ENCODE assay signal across 20 cellular contexts in the genomic region with DNA sequence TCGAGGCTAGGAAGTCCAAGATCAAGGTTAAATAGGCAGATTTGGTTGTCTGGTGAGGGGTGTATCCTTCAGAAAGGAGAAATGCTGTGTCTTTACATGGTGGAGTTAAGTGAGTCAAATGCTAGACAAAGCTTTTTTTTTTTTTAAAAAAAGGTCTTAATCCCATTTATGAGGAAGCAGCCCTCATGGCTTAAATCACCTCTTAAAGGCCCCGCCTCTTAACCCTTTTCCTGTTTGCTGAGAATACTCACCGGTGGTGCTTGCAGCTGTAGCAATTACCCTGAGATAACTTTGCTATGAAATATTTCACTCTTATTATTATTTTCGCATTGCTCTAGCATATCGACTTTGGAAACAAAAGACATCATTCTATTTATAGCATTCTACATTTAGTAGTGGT. TPM values are rescaled to one million over a fixed set of nuclear protein-coding genes. Genes with fewer than 3 reads are reported as not detected.
A peak's percentile ranks its signal among the peaks of the same experiment; 100 is the strongest.
DNase-seq lines count a peak whose midpoint lies in the region; ATAC-seq, FAIRE-seq and TF ChIP-seq lines count a peak whose summit lies in the region.
"Had no signal": no experiment of that assay in that cellular context is flagged by ENCODE, and none has a peak within 500 bp of the region (broad histone marks: within the 10 kb centered on the region; RNA-seq: fewer than 3 reads in every experiment).

No MANE protein-coding gene starts in this region.

- H3K9me2 ChIP-seq in OCI-LY7 (ENCODE audit: insufficient read depth, low read length), result no peaks in the 10 kb centered on the region
- H3K9me2 ChIP-seq: SK-N-SH had no signal

- H3K9me3 Mint-ChIP-seq in activated T-cell treated with anti-CD3 and anti-CD28 coated beads, Interleukin-2, amount 50 U/mL, for 4 hours, result peaks cover 21% of the 10 kb centered on the region

- H4K20me1 ChIP-seq in OCI-LY7 (ENCODE audit: insufficient read depth, low read length), result no peaks in the 10 kb centered on the region

- H3K4me1 ChIP-seq in OCI-LY7 (ENCODE audit: insufficient read depth, low read length, poor library complexity, severe bottlenecking) (peaks cover 9% of the 10 kb centered on the region), right atrium auricular region (no peaks in the 10 kb centered on the region)

- H3K27me3 Mint-ChIP-seq in activated T-cell treated with anti-CD3 and anti-CD28 coated beads, Interleukin-2, amount 50 U/mL, for 4 hours (ENCODE audit: low read depth), result no peaks in the 10 kb centered on the region
- H3K27me3 Mint-ChIP-seq: CD4-positive, alpha-beta memory T cell had no signal

- no TSS peak for BruUV-seq in OCI-LY7 (replicated peaks; lab: Mats Ljungman, UMichigan)

- H2AFZ ChIP-seq in OCI-LY7 (ENCODE audit: low read length), result peak overlapping the region; percentile 27; the same call in 1 of the 2 replicates

- no peak for FAIRE-seq in GM19239 (lab: Jason Lieb, UNC)
- FAIRE-seq: H1, RCC 7860 had no signal

- H3K36me3 Mint-ChIP-seq in activated T-cell treated with anti-CD3 and anti-CD28 coated beads, Interleukin-2, amount 50 U/mL, for 4 hours (ENCODE audit: insufficient read depth), result peaks cover 14% of the 10 kb centered on the region

- peak overlapping the region; percentile 19; the same call in 1 of the 2 replicates for H3K4me2 ChIP-seq in OCI-LY7 (ENCODE audit: low read length)
- H3K4me2 ChIP-seq: SK-N-SH had no signal

- H3K4me3 ChIP-seq in OCI-LY7 (ENCODE audit: low read depth, low read length, poor library complexity, severe bottlenecking) (no peak overlapping the region), right atrium auricular region (no peak overlapping the region)
- H3K4me3 ChIP-seq: MG63 had no signal

- DNase-seq in DMS53 (lab: John Stamatoyannopoulos, UW), result peak; percentile 35
- DNase-seq in DMS53 treated with DMSO at 0.1 percent for 48 hours (lab: John Stamatoyannopoulos, UW; ENCODE audit: unreplicated experiment), result no peak
- peak; percentile 53 for DNase-seq in KG1 (lab: John Stamatoyannopoulos, UW)
- peak; percentile 79 for DNase-seq in NCI-H524 treated with DMSO at 0.1 percent for 48 hours (lab: John Stamatoyannopoulos, UW)
- DNase-seq in OCI-LY7 (ENCODE audit: low spot score), result peak; percentile 62
- DNase-seq in GM19239 (ENCODE audit: insufficient read length, low spot score), result no peak
- no peak for DNase-seq in activated T-cell treated with anti-CD3 and anti-CD28 coated beads, Interleukin-2, amount 50 U/mL, for 4 hours
- no peak for DNase-seq in right atrium auricular region (ENCODE audit: low spot score)
- DNase-seq: BE2C; CD4-positive, alpha-beta memory T cell; GDM1; MG63; NCI-H1417 treated with DMSO at 0.1 percent for 48 hours; NCI-H2081; NCI-H510A treated with DMSO at 0.1 percent for 48 hours; Right ventricle myocardium superior; SK-N-SH had no signal

- no peaks in the 10 kb centered on the region for H3K79me2 ChIP-seq in OCI-LY7 (ENCODE audit: insufficient read depth, low read depth, low read length)

- TF ChIP-seq CTCF in OCI-LY7 (conservative IDR thresholded peaks at IDR 0.05; ENCODE audit: low read length) (no peak), right atrium auricular region (IDR thresholded peaks at IDR 0.05) (no peak)

- POLR2A ChIA-PET in OCI-LY7 (lab: Charles Lee), result interaction anchor here (0.6 to 1.4 kb wide), 5 partner anchors 8 to 264 kb away, joined by 3 to 7 read pairs (median 3); partner anchors contain the start of gene SHPRH

- no peaks in the 10 kb centered on the region for H3K4me1 Mint-ChIP-seq in activated T-cell treated with anti-CD3 and anti-CD28 coated beads, Interleukin-2, amount 50 U/mL, for 4 hours (ENCODE audit: low read depth)
- H3K4me1 Mint-ChIP-seq: CD4-positive, alpha-beta memory T cell had no signal

- H3K9me3 ChIP-seq in OCI-LY7 (ENCODE audit: low read length), result no peaks in the 10 kb centered on the region
- no peaks in the 10 kb centered on the region for H3K9me3 ChIP-seq in right atrium auricular region
- H3K9me3 ChIP-seq: BE2C, MG63, SK-N-SH had no signal

- H3K27me3 ChIP-seq in right atrium auricular region, result no peaks in the 10 kb centered on the region
- H3K27me3 ChIP-seq: BE2C, MG63 had no signal

- no peak for ATAC-seq in activated T-cell treated with anti-CD3 and anti-CD28 coated beads, Interleukin-2, amount 50 U/mL, for 4 hours

- no peak overlapping the region for H3K27ac ChIP-seq in OCI-LY7 (ENCODE audit: low read depth, low read length, poor library complexity, severe bottlenecking)
- no peak overlapping the region for H3K27ac ChIP-seq in right atrium auricular region
- H3K27ac ChIP-seq: 22Rv1 had no signal

- intact Hi-C loops in OCI-LY7 (cut with micrococcal nuclease; ENCODE audit: unreplicated experiment), result no loop called here

- H3K36me3 ChIP-seq in OCI-LY7 (ENCODE audit: insufficient read depth, low read length) (peaks cover 12% of the 10 kb centered on the region; the same call in 1 of the 2 replicates), right atrium auricular region (no peaks in the 10 kb centered on the region)

- no peak overlapping the region for H3K4me3 Mint-ChIP-seq in activated T-cell treated with anti-CD3 and anti-CD28 coated beads, Interleukin-2, amount 50 U/mL, for 4 hours
- H3K4me3 Mint-ChIP-seq: CD4-positive, alpha-beta memory T cell had no signal

- CTCF ChIA-PET in OCI-LY7 (lab: Charles Lee; ENCODE audit: unreplicated experiment), result no interaction called here

RNA-seq across cellular contexts. Expression of gene FBXO30, which starts 30.8 kb away (rescaled TPM):
- 4.6 and 5.3 TPM in 2 replicates for total RNA-seq in OCI-LY7 (2014; rRNA removed; shearing (Covaris generic))
- total RNA-seq in OCI-LY7 (2022), result 11.7 TPM in 2 replicates
- 1 to 10 TPM; 4.5 to 6.9 (median 6.2) TPM for total RNA-seq in activated T-cell treated with anti-CD3 and anti-CD28 coated beads, Interleukin-2, amount 50 U/mL, for 4 hours
- 10 to 100 TPM in 1 of 2 donors, 1 to 10 TPM in 1; 9.8 to 10.9 TPM for total RNA-seq in right atrium auricular region

RNA-seq across cellular contexts. Expression of gene EPM2A, which starts 48.5 kb away (rescaled TPM):
- 31.2 and 39.2 TPM in 2 replicates for total RNA-seq in OCI-LY7 (2014; rRNA removed; shearing (Covaris generic))
- total RNA-seq in OCI-LY7 (2022) (34.9 and 40.0 TPM in 2 replicates), right atrium auricular region (10 to 100 TPM; 24.2 to 24.7 TPM)
- total RNA-seq in activated T-cell treated with anti-CD3 and anti-CD28 coated beads, Interleukin-2, amount 50 U/mL, for 4 hours, result 1 to 10 TPM; 6.5 to 7.1 (median 6.7) TPM

Comparison
In these comparisons a context has a peak if more than half of its experiments do, and no peak if none do; other contexts are left out.
1. DNase-seq: peak in DMS53 (single experiment), KG1 (single experiment), NCI-H524 treated with DMSO at 0.1 percent for 48 hours (single experiment) and OCI-LY7 (single experiment); none in DMS53 treated with DMSO at 0.1 percent for 48 hours (single experiment), GM19239 (single experiment), activated T-cell treated with anti-CD3 and anti-CD28 coated beads, Interleukin-2, amount 50 U/mL, for 4 hours (single experiment) and right atrium auricular region (single experiment).